ENCODE assay signal across 19 cellular contexts in genomic region chr20:57403216-57403615, GRCh38. TPM values are rescaled to one million over a fixed set of nuclear protein-coding genes. Genes with fewer than 3 reads are reported as not detected.
DNase-seq lines count a peak whose midpoint lies in the region; ATAC-seq and TF ChIP-seq lines count a peak whose summit lies in the region.
"Had no signal": no experiment of that assay in that cellular context is flagged by ENCODE, and none has a peak within 500 bp of the region (broad histone marks: within the 10 kb centered on the region; RNA-seq: fewer than 3 reads in every experiment).

No MANE protein-coding gene starts in this region.

- H3K4me3 ChIP-seq in CD8-positive, alpha-beta T cell (ENCODE audit: low read depth, low read length), result no peak overlapping the region
- H3K4me3 ChIP-seq in dorsolateral prefrontal cortex, result no peak overlapping the region

- H3K36me3 ChIP-seq in CD8-positive, alpha-beta T cell (ENCODE audit: insufficient read depth, low read length), result peaks cover 64% of the 10 kb centered on the region

- peaks cover 98% of the 10 kb centered on the region for H3K36me3 Mint-ChIP-seq in activated T-cell treated with anti-CD3 and anti-CD28 coated beads, Interleukin-2, amount 50 U/mL, for 24 hours (ENCODE audit: low read depth)
- peaks cover 92% of the 10 kb centered on the region for H3K36me3 Mint-ChIP-seq in CD8-positive, alpha-beta T cell
- H3K36me3 Mint-ChIP-seq in central memory CD8-positive, alpha-beta T cell (ENCODE audit: insufficient read depth), result peaks cover 93% of the 10 kb centered on the region
- H3K36me3 Mint-ChIP-seq in naive thymus-derived CD8-positive, alpha-beta T cell, result peaks cover 0 to 81% (median 29%) of the 10 kb centered on the region in 3 donors
- H3K36me3 Mint-ChIP-seq in activated CD4-positive, alpha-beta memory T cell treated with anti-CD3 and anti-CD28 coated beads for 36 hours, result peaks cover 52% of the 10 kb centered on the region

- H3K4me3 Mint-ChIP-seq in activated T-cell treated with anti-CD3 and anti-CD28 coated beads, Interleukin-2, amount 50 U/mL, for 24 hours, result no peak overlapping the region
- H3K4me3 Mint-ChIP-seq in CD8-positive, alpha-beta T cell, result peak overlapping the region; percentile 37
- H3K4me3 Mint-ChIP-seq in central memory CD8-positive, alpha-beta T cell, result peak overlapping the region; percentile 32
- peak overlapping the region in 8 of 10 donors; percentile 45 to 96 (median 72) for H3K4me3 Mint-ChIP-seq in naive thymus-derived CD8-positive, alpha-beta T cell
- no peak overlapping the region for H3K4me3 Mint-ChIP-seq in activated CD4-positive, alpha-beta memory T cell treated with anti-CD3 and anti-CD28 coated beads for 36 hours
- H3K4me3 Mint-ChIP-seq: mesothelial cell of epicardium had no signal

- H3K4me1 Mint-ChIP-seq in activated T-cell treated with anti-CD3 and anti-CD28 coated beads, Interleukin-2, amount 50 U/mL, for 24 hours (ENCODE audit: low read depth), result peaks cover 59% of the 10 kb centered on the region
- peaks cover 76% of the 10 kb centered on the region for H3K4me1 Mint-ChIP-seq in CD8-positive, alpha-beta T cell (ENCODE audit: low read depth)
- H3K4me1 Mint-ChIP-seq in central memory CD8-positive, alpha-beta T cell, result peaks cover 53% of the 10 kb centered on the region
- peaks cover 29 to 85% (median 82%) of the 10 kb centered on the region in 4 donors for H3K4me1 Mint-ChIP-seq in naive thymus-derived CD8-positive, alpha-beta T cell
- peaks cover 47% of the 10 kb centered on the region for H3K4me1 Mint-ChIP-seq in activated CD4-positive, alpha-beta memory T cell treated with anti-CD3 and anti-CD28 coated beads for 36 hours (ENCODE audit: low read depth)

- ATAC-seq in CD8-positive, alpha-beta T cell, result no peak
- no peak for ATAC-seq in central memory CD8-positive, alpha-beta T cell (replicated peaks; ENCODE audit: extremely low read depth, poor library complexity, severe bottlenecking)
- ATAC-seq in naive thymus-derived CD8-positive, alpha-beta T cell, result no peak
- no peak for ATAC-seq in GM19452 (IDR thresholded peaks at IDR 0.05; ENCODE audit: unreplicated experiment)

- intact Hi-C loops in CD8-positive, alpha-beta T cell (cut with DNase I, micrococcal nuclease), result no loop called here
- intact Hi-C loops in dorsolateral prefrontal cortex (cut with DNase I), result no loop called here
- intact Hi-C loops in activated CD4-positive, alpha-beta memory T cell treated with anti-CD3 and anti-CD28 coated beads for 36 hours (cut with micrococcal nuclease), result no loop called here

- no peak for DNase-seq in activated T-cell treated with anti-CD3 and anti-CD28 coated beads, Interleukin-2, amount 50 U/mL, for 24 hours
- DNase-seq in activated T-cell treated with anti-CD3 and anti-CD28 coated beads for 4 hours, result no peak
- peak in 2 of 7 experiments; percentile 16 to 43 for DNase-seq in CD8-positive, alpha-beta T cell
- DNase-seq in central memory CD8-positive, alpha-beta T cell (ENCODE audit: low spot score in 2 of 2), result no peak
- DNase-seq in naive thymus-derived CD8-positive, alpha-beta T cell, result peak in 1 of 10 donors; percentile 20
- DNase-seq in dorsolateral prefrontal cortex, result no peak
- no peak for DNase-seq in activated CD4-positive, alpha-beta memory T cell treated with anti-CD3 and anti-CD28 coated beads for 36 hours
- DNase-seq: ACHN; activated CD4-positive, alpha-beta T cell treated with anti-CD3 and anti-CD28 coated beads, Interleukin-2, amount 50 U/mL, for 1 hour; activated T-cell treated with anti-CD3 and anti-CD28 coated beads, Interleukin-2, amount 50 U/mL, for 48 hours; amniotic stem cell; caudate nucleus; DMS79 treated with DMSO at 0.1 percent for 48 hours; KG1; NCI-H1105; NCI-H2081 treated with DMSO at 0.1 percent for 48 hours; SW 1271 had no signal

- H3K27me3 Mint-ChIP-seq in activated T-cell treated with anti-CD3 and anti-CD28 coated beads, Interleukin-2, amount 50 U/mL, for 24 hours, result no peaks in the 10 kb centered on the region
- H3K27me3 Mint-ChIP-seq in CD8-positive, alpha-beta T cell (ENCODE audit: low read depth), result no peaks in the 10 kb centered on the region
- H3K27me3 Mint-ChIP-seq in central memory CD8-positive, alpha-beta T cell, result no peaks in the 10 kb centered on the region
- no peaks in the 10 kb centered on the region for H3K27me3 Mint-ChIP-seq in naive thymus-derived CD8-positive, alpha-beta T cell
- no peaks in the 10 kb centered on the region for H3K27me3 Mint-ChIP-seq in activated CD4-positive, alpha-beta memory T cell treated with anti-CD3 and anti-CD28 coated beads for 36 hours

- CTCF ChIA-PET in CD8-positive, alpha-beta T cell (lab: Charles Lee), result interaction anchor here (0.7 to 4.4 kb wide), 6 partner anchors 10 to 1836 kb away, joined by 3 to 21 read pairs (median 4); no protein-coding TSS in a partner anchor
- CTCF ChIA-PET in activated CD4-positive, alpha-beta memory T cell treated with anti-CD3 and anti-CD28 coated beads for 36 hours (lab: Charles Lee), result interaction anchor here (0.8 kb wide), 1 partner anchor 15 kb away, joined by 3 read pairs; no protein-coding TSS in a partner anchor

- H3K27me3 ChIP-seq in CD8-positive, alpha-beta T cell (ENCODE audit: insufficient read depth, low read length), result no peaks in the 10 kb centered on the region
- no peaks in the 10 kb centered on the region for H3K27me3 ChIP-seq in dorsolateral prefrontal cortex

- peaks cover 80% of the 10 kb centered on the region for H3K4me1 ChIP-seq in CD8-positive, alpha-beta T cell (ENCODE audit: insufficient read depth, low read length)

- POLR2A ChIA-PET in CD8-positive, alpha-beta T cell (lab: Charles Lee), result interaction anchor here (0.9 to 3.3 kb wide), 5 partner anchors 10 to 37 kb away, joined by 3 to 17 read pairs (median 4); no protein-coding TSS in a partner anchor
- POLR2A ChIA-PET in naive thymus-derived CD8-positive, alpha-beta T cell (lab: Charles Lee), result interaction anchor here (0.9 to 11.6 kb wide), 4 partner anchors 9 to 27 kb away, joined by 3 to 229 read pairs (median 115); partner anchors contain the start of gene RBM38
- POLR2A ChIA-PET in activated CD4-positive, alpha-beta memory T cell treated with anti-CD3 and anti-CD28 coated beads for 36 hours (lab: Charles Lee), result no interaction called here

- H3K9me3 Mint-ChIP-seq in activated T-cell treated with anti-CD3 and anti-CD28 coated beads, Interleukin-2, amount 50 U/mL, for 24 hours, result no peaks in the 10 kb centered on the region
- no peaks in the 10 kb centered on the region for H3K9me3 Mint-ChIP-seq in CD8-positive, alpha-beta T cell
- no peaks in the 10 kb centered on the region for H3K9me3 Mint-ChIP-seq in central memory CD8-positive, alpha-beta T cell
- H3K9me3 Mint-ChIP-seq in naive thymus-derived CD8-positive, alpha-beta T cell, result no peaks in the 10 kb centered on the region
- no peaks in the 10 kb centered on the region for H3K9me3 Mint-ChIP-seq in activated CD4-positive, alpha-beta memory T cell treated with anti-CD3 and anti-CD28 coated beads for 36 hours
- H3K9me3 Mint-ChIP-seq: mesothelial cell of epicardium had no signal

- TF ChIP-seq CTCF in CD8-positive, alpha-beta T cell (IDR thresholded peaks at IDR 0.05), result no peak
- TF ChIP-seq CTCF in dorsolateral prefrontal cortex (IDR thresholded peaks at IDR 0.05 in 54 of 56, conservative IDR thresholded peaks at IDR 0.05 in 2 of 56; ENCODE audit: low read depth in 1 of 56, partially characterized antibody in 56 of 56), result no peak

- peak overlapping the region; percentile 93 for H3K27ac Mint-ChIP-seq in activated T-cell treated with anti-CD3 and anti-CD28 coated beads, Interleukin-2, amount 50 U/mL, for 24 hours
- H3K27ac Mint-ChIP-seq in CD8-positive, alpha-beta T cell, result peak overlapping the region; percentile 10
- H3K27ac Mint-ChIP-seq in central memory CD8-positive, alpha-beta T cell (ENCODE audit: low read depth), result peak overlapping the region; percentile 16
- H3K27ac Mint-ChIP-seq in naive thymus-derived CD8-positive, alpha-beta T cell, result peak overlapping the region; percentile 60 to 98 (median 86)
- H3K27ac Mint-ChIP-seq in activated CD4-positive, alpha-beta memory T cell treated with anti-CD3 and anti-CD28 coated beads for 36 hours, result no peak overlapping the region
- H3K27ac Mint-ChIP-seq: mesothelial cell of epicardium had no signal

- no peak overlapping the region for H3K27ac ChIP-seq in CD8-positive, alpha-beta T cell (ENCODE audit: low read depth, low read length)
- H3K27ac ChIP-seq in dorsolateral prefrontal cortex, result no peak overlapping the region

- no peaks in the 10 kb centered on the region for H3K9me3 ChIP-seq in CD8-positive, alpha-beta T cell (ENCODE audit: low read length)

RNA-seq across cellular contexts. Expression of gene RBM38, which starts 12.0 kb away (rescaled TPM):
- total RNA-seq in CD8-positive, alpha-beta T cell, result 100 to 1,000 TPM; 739 to 743 TPM
- total RNA-seq in naive thymus-derived CD8-positive, alpha-beta T cell, result 100 to 1,000 TPM; 117 to 121 TPM
- 100 to 1,000 TPM in 1 of 3 donors, 10 to 100 TPM in 2; 48.9 to 153 (median 69.0) TPM for polyA plus RNA-seq in naive thymus-derived CD8-positive, alpha-beta T cell
- 10 to 100 TPM in 112 of 120 experiments, 1 to 10 TPM in 8; 8.5 to 26.9 (median 13.2) TPM for total RNA-seq in dorsolateral prefrontal cortex
- 10 to 100 TPM; 73.4 to 77.3 TPM for total RNA-seq in activated CD4-positive, alpha-beta memory T cell treated with anti-CD3 and anti-CD28 coated beads for 36 hours

RNA-seq across cellular contexts. Expression of gene RAE1, which starts 52.2 kb away (rescaled TPM):
- total RNA-seq in CD8-positive, alpha-beta T cell, result 10 to 100 TPM; 58.9 to 59.4 TPM
- 10 to 100 TPM; 30.9 to 34.0 TPM for total RNA-seq in naive thymus-derived CD8-positive, alpha-beta T cell
- polyA plus RNA-seq in naive thymus-derived CD8-positive, alpha-beta T cell, result 10 to 100 TPM; 35.5 to 54.4 (median 37.0) TPM
- total RNA-seq in dorsolateral prefrontal cortex, result 10 to 100 TPM; 16.2 to 42.7 (median 30.2) TPM
- total RNA-seq in activated CD4-positive, alpha-beta memory T cell treated with anti-CD3 and anti-CD28 coated beads for 36 hours, result 10 to 100 TPM; 33.7 to 38.2 TPM

Comparison
In these comparisons a context has a peak if more than half of its experiments do, and no peak if none do; other contexts are left out.
1. H3K4me3 Mint-ChIP-seq: peak in CD8-positive, alpha-beta T cell (single experiment), central memory CD8-positive, alpha-beta T cell (single experiment) and naive thymus-derived CD8-positive, alpha-beta T cell (8 of 10); none in activated T-cell treated with anti-CD3 and anti-CD28 coated beads, Interleukin-2, amount 50 U/mL, for 24 hours (single experiment) and activated CD4-positive, alpha-beta memory T cell treated with anti-CD3 and anti-CD28 coated beads for 36 hours (single experiment).
2. RNA of gene RBM38, which starts 12.0 kb away (total RNA-seq): 739 to 743 TPM in CD8-positive, alpha-beta T cell; 117 to 121 TPM in naive thymus-derived CD8-positive, alpha-beta T cell, 73.4 to 77.3 TPM in activated CD4-positive, alpha-beta memory T cell treated with anti-CD3 and anti-CD28 coated beads for 36 hours and 8.5 to 26.9 TPM in dorsolateral prefrontal cortex; every median in the first group is over 4 times any median in the second.